Comparison of ENCODE assay signal across 8 cellular contexts in the genomic region with DNA sequence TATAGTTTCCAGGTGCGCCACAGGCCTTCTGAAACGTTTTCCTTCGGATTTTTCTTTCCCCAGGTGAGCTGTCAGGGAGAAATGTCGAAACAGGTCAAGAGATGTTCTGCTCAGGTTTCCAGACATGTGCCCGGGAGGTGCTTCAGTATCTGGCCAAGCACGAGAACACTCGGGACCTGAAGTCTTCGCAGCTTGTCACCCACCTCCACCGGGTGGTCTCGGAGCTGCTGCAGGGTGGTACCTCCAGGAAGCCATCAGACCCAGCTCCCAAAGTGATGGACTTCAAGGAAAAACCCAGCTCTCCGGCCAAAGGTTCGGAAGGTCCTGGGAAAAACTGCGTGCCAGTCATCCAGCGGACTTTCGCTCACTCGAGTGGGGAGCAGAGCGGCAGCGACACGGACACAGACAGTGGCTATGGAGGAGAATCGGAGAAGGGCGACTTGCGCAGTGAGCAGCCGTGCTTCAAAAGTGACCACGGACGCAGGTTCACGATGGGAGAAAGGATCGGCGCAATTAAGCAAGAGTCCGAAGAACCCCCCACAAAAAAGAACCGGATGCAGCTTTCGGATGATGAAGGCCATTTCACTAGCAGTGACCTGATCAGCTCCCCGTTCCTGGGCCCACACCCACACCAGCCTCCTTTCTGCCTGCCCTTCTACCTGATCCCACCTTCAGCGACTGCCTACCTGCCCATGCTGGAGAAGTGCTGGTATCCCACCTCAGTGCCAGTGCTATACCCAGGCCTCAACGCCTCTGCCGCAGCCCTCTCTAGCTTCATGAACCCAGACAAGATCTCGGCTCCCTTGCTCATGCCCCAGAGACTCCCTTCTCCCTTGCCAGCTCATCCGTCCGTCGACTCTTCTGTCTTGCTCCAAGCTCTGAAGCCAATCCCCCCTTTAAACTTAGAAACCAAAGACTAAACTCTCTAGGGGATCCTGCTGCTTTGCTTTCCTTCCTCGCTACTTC. TPM values are rescaled to one million over a fixed set of nuclear protein-coding genes. Genes with fewer than 3 reads are reported as not detected.
DNase-seq lines count a peak whose midpoint lies in the region; ATAC-seq and TF ChIP-seq lines count a peak whose summit lies in the region.

No MANE protein-coding gene starts in this region.

- H3K36me3 ChIP-seq in muscle layer of duodenum (ENCODE audit: control insufficient read depth in 1 of 2, insufficient read depth in 2 of 2, low read length in 2 of 2): peaks cover 20 to 28% of the 10 kb centered on the region in 2 donors

- TF ChIP-seq CTCF in AG10803 (conservative IDR thresholded peaks at IDR 0.05; ENCODE audit: low read length): no peak
- TF ChIP-seq CTCF in cardiac fibroblast (IDR thresholded peaks at IDR 0.05; ENCODE audit: low read depth, low read length): no peak

- ATAC-seq in HG02885 (IDR thresholded peaks at IDR 0.05; ENCODE audit: poor library complexity, unreplicated experiment): no peak

- H3K9me3 ChIP-seq in muscle layer of duodenum (ENCODE audit: control insufficient read depth in 1 of 2, low read length in 2 of 2): no peaks in the 10 kb centered on the region

- no peaks in the 10 kb centered on the region for H3K27me3 ChIP-seq in muscle layer of duodenum (ENCODE audit: low read depth, low read length)

- peak overlapping the region; percentile 100 for H3K27ac ChIP-seq in muscle layer of duodenum (ENCODE audit: low read length)

- DNase-seq in AG10803 (ENCODE audit: low read depth) (no peak), M059J (ENCODE audit: low read depth) (peak; percentile 50), cardiac fibroblast (ENCODE audit: low read depth in 2 of 2) (peak; percentile 40 to 70), hippocampal formation (lab: John Stamatoyannopoulos, UW) (no peak), Kasumi-1 (lab: John Stamatoyannopoulos, UW) (no peak), SK-N-DZ (ENCODE audit: low spot score) (no peak)

- H3K4me3 ChIP-seq in AG10803 (ENCODE audit: low read length): peak overlapping the region; percentile 40
- peak overlapping the region; percentile 13 to 99 for H3K4me3 ChIP-seq in cardiac fibroblast (replicated peaks in 1 of 2; ENCODE audit: low read depth in 2 of 2, low read length in 2 of 2)
- H3K4me3 ChIP-seq in muscle layer of duodenum (ENCODE audit: low read depth in 1 of 2, low read length in 2 of 2): peak overlapping the region; percentile 68 to 99

- peaks cover 23 to 37% of the 10 kb centered on the region in 2 donors for H3K4me1 ChIP-seq in muscle layer of duodenum (ENCODE audit: control insufficient read depth in 1 of 2, insufficient read depth in 2 of 2, low read length in 2 of 2)

RNA-seq across cellular contexts. Expression of gene BHLHE40, which starts 3.8 kb away (rescaled TPM):
- 39.0 and 41.3 TPM in 2 replicates for total RNA-seq in M059J (2014; rRNA removed; shearing (Covaris generic))
- 0.03 and 0.09 TPM in 2 replicates for polyA plus RNA-seq in SK-N-DZ (2014; cell fraction: cytosol; rRNA removed)
- polyA plus RNA-seq in SK-N-DZ (2014; cell fraction: nucleus; rRNA removed): not detected in 2 replicates

Comparison
In these comparisons a context has a peak if more than half of its experiments do, and no peak if none do; other contexts are left out.
1. DNase-seq: peak in M059J (single experiment) and cardiac fibroblast (2 of 2); none in AG10803 (single experiment), hippocampal formation (0 of 2), Kasumi-1 (0 of 2) and SK-N-DZ (single experiment).
2. Peak in every context shown above with its lines, with median percentiles within 50 percentile points of each other: H3K4me3 ChIP-seq.